ENCODE assay signal across 8 cellular contexts in the genomic region with DNA sequence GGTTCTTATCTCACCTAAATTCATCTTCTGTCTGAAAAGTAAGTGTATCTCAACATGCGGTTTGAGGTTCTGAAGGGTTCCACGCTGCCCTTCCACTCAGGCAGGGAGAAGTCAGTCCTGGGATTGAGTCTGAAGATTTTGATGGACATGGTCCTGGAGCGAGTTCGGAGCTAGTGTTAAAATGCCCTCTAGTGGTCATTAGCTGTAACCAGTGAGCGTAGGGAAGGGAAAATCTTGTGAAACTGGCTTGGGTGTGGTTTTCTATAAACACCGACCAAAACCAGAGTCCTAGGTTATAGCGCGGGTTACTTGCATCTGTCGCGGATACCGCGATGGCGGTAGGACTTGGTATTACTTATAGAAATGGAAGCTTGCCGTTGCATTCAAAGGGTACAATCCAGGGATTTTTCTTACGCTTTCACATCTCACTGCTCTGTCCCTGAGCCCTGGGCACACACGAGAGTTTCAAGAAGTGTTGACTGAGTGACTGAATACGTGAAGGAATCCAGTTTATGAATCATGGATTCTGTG.
DNase-seq lines count a peak whose midpoint lies in the region; TF ChIP-seq lines count a peak whose summit lies in the region.

No MANE protein-coding gene starts in this region.

- TF ChIP-seq CTCF in PC-9 (conservative IDR thresholded peaks at IDR 0.05) (peak; percentile 79), epithelial cell of esophagus (IDR thresholded peaks at IDR 0.05; ENCODE audit: insufficient read depth, low read depth, low read length, missing control alignments) (peak; percentile 84)

- H3K4me1 Mint-ChIP-seq in activated CD4-positive, alpha-beta T cell treated with anti-CD3 and anti-CD28 coated beads, Interleukin-2, amount 10 ng/mL, durations not matched to agents 7 days and 5 days: no peaks in the 10 kb centered on the region

- H3K4me3 Mint-ChIP-seq in activated CD4-positive, alpha-beta T cell treated with anti-CD3 and anti-CD28 coated beads, Interleukin-2, amount 10 ng/mL, durations not matched to agents 7 days and 5 days: no peak overlapping the region

- H2AFZ ChIP-seq in PC-9: no peak overlapping the region

- no peaks in the 10 kb centered on the region for H3K36me3 ChIP-seq in H7 (replicated peaks; ENCODE audit: control insufficient read depth, insufficient read depth, low read length)
- no peaks in the 10 kb centered on the region for H3K36me3 ChIP-seq in PC-9 (ENCODE audit: low read depth)

- POLR2A ChIA-PET in activated CD4-positive, alpha-beta T cell treated with anti-CD3 and anti-CD28 coated beads, Interleukin-2, amount 10 ng/mL, durations not matched to agents 7 days and 5 days (lab: Charles Lee): no interaction called here
- POLR2A ChIA-PET in PC-9 (lab: Charles Lee; ENCODE audit: unreplicated experiment): no interaction called here

- in situ Hi-C loops in KBM-7 (cut with MboI; ENCODE audit: low pct_unique_long_range_greater_than_20kb, low sequenced_read_pairs): no loop called here

- no peaks in the 10 kb centered on the region for H3K9me2 ChIP-seq in PC-9 (ENCODE audit: insufficient read depth)

- no peaks in the 10 kb centered on the region for H3K9me3 ChIP-seq in PC-9 (ENCODE audit: insufficient read depth, low read depth)

- H3K27ac Mint-ChIP-seq in activated CD4-positive, alpha-beta T cell treated with anti-CD3 and anti-CD28 coated beads, Interleukin-2, amount 10 ng/mL, durations not matched to agents 7 days and 5 days: no peak overlapping the region

- no peaks in the 10 kb centered on the region for H3K4me1 ChIP-seq in PC-9 (replicated peaks; ENCODE audit: insufficient read depth)

- H3F3A ChIP-seq in PC-9 (ENCODE audit: insufficient read depth, low read depth): no peaks in the 10 kb centered on the region

- no peaks in the 10 kb centered on the region for H3K79me2 ChIP-seq in PC-9 (ENCODE audit: low read depth)

- H3K27ac ChIP-seq in PC-9: no peak overlapping the region

- no peaks in the 10 kb centered on the region for H3K36me3 Mint-ChIP-seq in activated CD4-positive, alpha-beta T cell treated with anti-CD3 and anti-CD28 coated beads, Interleukin-2, amount 10 ng/mL, durations not matched to agents 7 days and 5 days (ENCODE audit: low read depth)

- peak; percentile 10 for DNase-seq in activated CD4-positive, alpha-beta T cell treated with anti-CD3 and anti-CD28 coated beads, Interleukin-2, amount 10 ng/mL, durations not matched to agents 7 days and 5 days
- DNase-seq in activated CD4-positive, alpha-beta T cell treated with anti-CD3 and anti-CD28 coated beads for 1 hour: no peak
- DNase-seq in H7: peak; percentile 76
- peak; percentile 45 for DNase-seq in KBM-7
- peak; percentile 25 to 50 for DNase-seq in PC-9
- peak; percentile 76 for DNase-seq in epithelial cell of esophagus (ENCODE audit: low read depth)
- peak; percentile 56 for DNase-seq in middle frontal gyrus (ENCODE audit: extremely low spot score, low spot score)
- no peak for DNase-seq in GDM1 (lab: John Stamatoyannopoulos, UW)

- BruUV-seq in PC-9 (replicated peaks; lab: Mats Ljungman, UMichigan): no TSS peak

- H3K4me2 ChIP-seq in PC-9: no peak overlapping the region

- H3K27me3 ChIP-seq in H7 (ENCODE audit: control insufficient read depth, insufficient read depth, low read length) (no peaks in the 10 kb centered on the region; the same call in 1 of the 2 replicates), PC-9 (ENCODE audit: insufficient read depth, low read depth) (peaks cover 19% of the 10 kb centered on the region)

- no peaks in the 10 kb centered on the region for H3K9me3 Mint-ChIP-seq in activated CD4-positive, alpha-beta T cell treated with anti-CD3 and anti-CD28 coated beads, Interleukin-2, amount 10 ng/mL, durations not matched to agents 7 days and 5 days

- H4K20me1 ChIP-seq in PC-9 (ENCODE audit: insufficient read depth): no peaks in the 10 kb centered on the region

- H3K4me3 ChIP-seq in H7 (ENCODE audit: insufficient read depth, low read depth, low read length) (no peak overlapping the region), PC-9 (no peak overlapping the region), epithelial cell of esophagus (ENCODE audit: low read length) (peak overlapping the region; percentile 1)

- H3K27me3 Mint-ChIP-seq in activated CD4-positive, alpha-beta T cell treated with anti-CD3 and anti-CD28 coated beads, Interleukin-2, amount 10 ng/mL, durations not matched to agents 7 days and 5 days: peaks cover 26% of the 10 kb centered on the region

- CTCF ChIA-PET in activated CD4-positive, alpha-beta T cell treated with anti-CD3 and anti-CD28 coated beads, Interleukin-2, amount 10 ng/mL, durations not matched to agents 7 days and 5 days (lab: Charles Lee): no interaction called here
- CTCF ChIA-PET in PC-9 (lab: Charles Lee): no interaction called here

- intact Hi-C loops in PC-9 (cut with micrococcal nuclease; ENCODE audit: unreplicated experiment): no loop called here

Comparison
In these comparisons a context has a peak if more than half of its experiments do, and no peak if none do; other contexts are left out.
1. DNase-seq: peak in activated CD4-positive, alpha-beta T cell treated with anti-CD3 and anti-CD28 coated beads, Interleukin-2, amount 10 ng/mL, durations not matched to agents 7 days and 5 days (single experiment), H7 (single experiment), KBM-7 (single experiment), PC-9 (2 of 2), epithelial cell of esophagus (single experiment) and middle frontal gyrus (single experiment); none in activated CD4-positive, alpha-beta T cell treated with anti-CD3 and anti-CD28 coated beads for 1 hour (single experiment) and GDM1 (single experiment).